ENCODE assay signal across 1 cellular context in genomic region chr2:151849413-151850010, GRCh38.
TF ChIP-seq lines count a peak whose summit lies in the region.

No MANE protein-coding gene starts in this region.

TF ChIP-seq in HepG2, 621 proteins besides CTCF, POLR2A, EP300 and RAD21 (continued from another document and continues in another):
- TF ChIP-seq RFX1 (IDR thresholded peaks at IDR 0.05) (no peak), THAP9 (CRISPR knock-in tag; IDR thresholded peaks at IDR 0.05; ENCODE audit: borderline replicate concordance) (peak; percentile 32; the same call in 1 of the 2 replicates), ZNF572 (CRISPR knock-in tag; IDR thresholded peaks at IDR 0.05) (no peak), XRCC5 (optimal IDR thresholded peaks at IDR 0.05; ENCODE audit: low read length) (peak; percentile 8), ZNF414 (CRISPR knock-in tag; IDR thresholded peaks at IDR 0.05) (no peak), PAWR (CRISPR knock-in tag; IDR thresholded peaks at IDR 0.05; ENCODE audit: borderline replicate concordance) (0 out of 2 replicates have a peak, but pooled peaks have one; percentile 66), HDAC1 (CRISPR knock-in tag; IDR thresholded peaks at IDR 0.05) (0 out of 2 replicates have a peak, but pooled peaks have one; percentile 14), ZNF629 (CRISPR knock-in tag; conservative IDR thresholded peaks at IDR 0.05) (0 out of 2 replicates have a peak, but pooled peaks have one; percentile 19), ZNF337 (CRISPR knock-in tag; IDR thresholded peaks at IDR 0.05; ENCODE audit: borderline replicate concordance, low read depth) (no peak), CEBPG (CRISPR knock-in tag; IDR thresholded peaks at IDR 0.05) (0 out of 2 replicates have a peak, but pooled peaks have one; percentile 6), ELF1 (CRISPR knock-in tag; IDR thresholded peaks at IDR 0.05) (0 out of 2 replicates have a peak, but pooled peaks have one; percentile 10), ZSCAN31 (CRISPR knock-in tag; IDR thresholded peaks at IDR 0.05; ENCODE audit: low read depth) (0 out of 2 replicates have a peak, but pooled peaks have one; percentile 50), SOX6 (IDR thresholded peaks at IDR 0.05) (no peak), SOX6 (CRISPR knock-in tag; IDR thresholded peaks at IDR 0.05) (peak; percentile 54; the same call in 1 of the 2 replicates), HINFP (CRISPR knock-in tag; IDR thresholded peaks at IDR 0.05; ENCODE audit: low read depth) (0 out of 2 replicates have a peak, but pooled peaks have one; percentile 19), ATF6 (CRISPR knock-in tag; conservative IDR thresholded peaks at IDR 0.05) (no peak), FOXA1 (IDR thresholded peaks at IDR 0.05) (no peak), FOXA1 (CRISPR knock-in tag; IDR thresholded peaks at IDR 0.05) (peak; percentile 85), ZFP82 (CRISPR knock-in tag; IDR thresholded peaks at IDR 0.05; ENCODE audit: borderline replicate concordance) (no peak), GATAD2A (CRISPR knock-in tag; IDR thresholded peaks at IDR 0.05) (peak; percentile 34; the same call in 1 of the 2 replicates), ZNF510 (CRISPR knock-in tag; IDR thresholded peaks at IDR 0.05; ENCODE audit: low read depth) (peak; percentile 42; the same call in 1 of the 2 replicates), SOX13 (IDR thresholded peaks at IDR 0.05) (no peak; the same call in 1 of the 2 replicates), SOX13 (CRISPR knock-in tag; conservative IDR thresholded peaks at IDR 0.05 in 1 of 2, IDR thresholded peaks at IDR 0.05 in 1 of 2) (peak in 1 of 2 experiments; percentile 29; a peak in 2 of 4 replicates), ZNF781 (CRISPR knock-in tag; IDR thresholded peaks at IDR 0.05; ENCODE audit: borderline replicate concordance, not compliant biosample characterization) (no peak), HNF1A (IDR thresholded peaks at IDR 0.05; ENCODE audit: low read depth) (no peak), HNF1A (CRISPR knock-in tag; IDR thresholded peaks at IDR 0.05; ENCODE audit: borderline replicate concordance) (no peak), HNF4A (CRISPR knock-in tag; IDR thresholded peaks at IDR 0.05) (peak; percentile 41), SYNCRIP (IDR thresholded peaks at IDR 0.05; ENCODE audit: insufficient read depth, low read depth, low read length) (no peak), SKI (IDR thresholded peaks at IDR 0.05; ENCODE audit: partially characterized antibody) (peak; percentile 62), ZNF136 (CRISPR knock-in tag; IDR thresholded peaks at IDR 0.05; ENCODE audit: low read depth) (no peak), NR2F2 (IDR thresholded peaks at IDR 0.05; ENCODE audit: borderline replicate concordance, low read depth) (0 out of 2 replicates have a peak, but pooled peaks have one; percentile 33), ZNF292 (CRISPR knock-in tag; IDR thresholded peaks at IDR 0.05; ENCODE audit: borderline replicate concordance, low read depth) (no peak; the same call in 1 of the 2 replicates), BCL6 (CRISPR knock-in tag; IDR thresholded peaks at IDR 0.05) (peak; percentile 93), GPN1 (CRISPR knock-in tag; IDR thresholded peaks at IDR 0.05; ENCODE audit: borderline replicate concordance) (no peak), SCMH1 (CRISPR knock-in tag; IDR thresholded peaks at IDR 0.05; ENCODE audit: borderline replicate concordance) (no peak), ARID2 (CRISPR knock-in tag; IDR thresholded peaks at IDR 0.05; ENCODE audit: borderline replicate concordance) (0 out of 2 replicates have a peak, but pooled peaks have one; percentile 54), ZFP90 (CRISPR knock-in tag; IDR thresholded peaks at IDR 0.05; ENCODE audit: borderline replicate concordance) (0 out of 2 replicates have a peak, but pooled peaks have one; percentile 38), GLI4 (CRISPR knock-in tag; IDR thresholded peaks at IDR 0.05; ENCODE audit: borderline replicate concordance) (no peak), ZNF788 (CRISPR knock-in tag; IDR thresholded peaks at IDR 0.05; ENCODE audit: borderline replicate concordance) (0 out of 2 replicates have a peak, but pooled peaks have one; percentile 32), NONO (IDR thresholded peaks at IDR 0.05) (no peak), NONO (CRISPR knock-in tag; conservative IDR thresholded peaks at IDR 0.05) (peak; percentile 31; the same call in 1 of the 2 replicates), RXRB (CRISPR knock-in tag; IDR thresholded peaks at IDR 0.05; ENCODE audit: borderline replicate concordance) (peak; percentile 40), ZNF446 (CRISPR knock-in tag; IDR thresholded peaks at IDR 0.05) (no peak), KLF6 (CRISPR knock-in tag; IDR thresholded peaks at IDR 0.05) (0 out of 2 replicates have a peak, but pooled peaks have one; percentile 24), IRF2 (CRISPR knock-in tag; IDR thresholded peaks at IDR 0.05) (peak; percentile 28; the same call in 1 of the 2 replicates), KLF16 (CRISPR knock-in tag; IDR thresholded peaks at IDR 0.05) (no peak), ZNF501 (CRISPR knock-in tag; IDR thresholded peaks at IDR 0.05) (peak; percentile 49; the same call in 1 of the 2 replicates), LCORL (IDR thresholded peaks at IDR 0.05) (no peak), LCORL (CRISPR knock-in tag; IDR thresholded peaks at IDR 0.05) (peak; percentile 28; the same call in 1 of the 2 replicates), RARA (CRISPR knock-in tag; IDR thresholded peaks at IDR 0.05) (peak; percentile 61)
- TF ChIP-seq, protein P1, sequence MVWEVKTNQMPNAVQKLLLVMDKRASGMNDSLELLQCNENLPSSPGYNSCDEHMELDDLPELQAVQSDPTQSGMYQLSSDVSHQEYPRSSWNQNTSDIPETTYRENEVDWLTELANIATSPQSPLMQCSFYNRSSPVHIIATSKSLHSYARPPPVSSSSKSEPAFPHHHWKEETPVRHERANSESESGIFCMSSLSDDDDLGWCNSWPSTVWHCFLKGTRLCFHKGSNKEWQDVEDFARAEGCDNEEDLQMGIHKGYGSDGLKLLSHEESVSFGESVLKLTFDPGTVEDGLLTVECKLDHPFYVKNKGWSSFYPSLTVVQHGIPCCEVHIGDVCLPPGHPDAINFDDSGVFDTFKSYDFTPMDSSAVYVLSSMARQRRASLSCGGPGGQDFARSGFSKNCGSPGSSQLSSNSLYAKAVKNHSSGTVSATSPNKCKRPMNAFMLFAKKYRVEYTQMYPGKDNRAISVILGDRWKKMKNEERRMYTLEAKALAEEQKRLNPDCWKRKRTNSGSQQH (CRISPR knock-in tag; IDR thresholded peaks at IDR 0.05; ENCODE audit: low read depth) = no peak
- TF ChIP-seq, protein P2, sequence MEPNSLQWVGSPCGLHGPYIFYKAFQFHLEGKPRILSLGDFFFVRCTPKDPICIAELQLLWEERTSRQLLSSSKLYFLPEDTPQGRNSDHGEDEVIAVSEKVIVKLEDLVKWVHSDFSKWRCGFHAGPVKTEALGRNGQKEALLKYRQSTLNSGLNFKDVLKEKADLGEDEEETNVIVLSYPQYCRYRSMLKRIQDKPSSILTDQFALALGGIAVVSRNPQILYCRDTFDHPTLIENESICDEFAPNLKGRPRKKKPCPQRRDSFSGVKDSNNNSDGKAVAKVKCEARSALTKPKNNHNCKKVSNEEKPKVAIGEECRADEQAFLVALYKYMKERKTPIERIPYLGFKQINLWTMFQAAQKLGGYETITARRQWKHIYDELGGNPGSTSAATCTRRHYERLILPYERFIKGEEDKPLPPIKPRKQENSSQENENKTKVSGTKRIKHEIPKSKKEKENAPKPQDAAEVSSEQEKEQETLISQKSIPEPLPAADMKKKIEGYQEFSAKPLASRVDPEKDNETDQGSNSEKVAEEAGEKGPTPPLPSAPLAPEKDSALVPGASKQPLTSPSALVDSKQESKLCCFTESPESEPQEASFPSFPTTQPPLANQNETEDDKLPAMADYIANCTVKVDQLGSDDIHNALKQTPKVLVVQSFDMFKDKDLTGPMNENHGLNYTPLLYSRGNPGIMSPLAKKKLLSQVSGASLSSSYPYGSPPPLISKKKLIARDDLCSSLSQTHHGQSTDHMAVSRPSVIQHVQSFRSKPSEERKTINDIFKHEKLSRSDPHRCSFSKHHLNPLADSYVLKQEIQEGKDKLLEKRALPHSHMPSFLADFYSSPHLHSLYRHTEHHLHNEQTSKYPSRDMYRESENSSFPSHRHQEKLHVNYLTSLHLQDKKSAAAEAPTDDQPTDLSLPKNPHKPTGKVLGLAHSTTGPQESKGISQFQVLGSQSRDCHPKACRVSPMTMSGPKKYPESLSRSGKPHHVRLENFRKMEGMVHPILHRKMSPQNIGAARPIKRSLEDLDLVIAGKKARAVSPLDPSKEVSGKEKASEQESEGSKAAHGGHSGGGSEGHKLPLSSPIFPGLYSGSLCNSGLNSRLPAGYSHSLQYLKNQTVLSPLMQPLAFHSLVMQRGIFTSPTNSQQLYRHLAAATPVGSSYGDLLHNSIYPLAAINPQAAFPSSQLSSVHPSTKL (CRISPR knock-in tag; IDR thresholded peaks at IDR 0.05) = peak; percentile 61
- TF ChIP-seq, protein P3, sequence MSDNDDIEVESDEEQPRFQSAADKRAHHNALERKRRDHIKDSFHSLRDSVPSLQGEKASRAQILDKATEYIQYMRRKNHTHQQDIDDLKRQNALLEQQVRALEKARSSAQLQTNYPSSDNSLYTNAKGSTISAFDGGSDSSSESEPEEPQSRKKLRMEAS (IDR thresholded peaks at IDR 0.05) = peak; percentile 65
